In the genomic region with DNA sequence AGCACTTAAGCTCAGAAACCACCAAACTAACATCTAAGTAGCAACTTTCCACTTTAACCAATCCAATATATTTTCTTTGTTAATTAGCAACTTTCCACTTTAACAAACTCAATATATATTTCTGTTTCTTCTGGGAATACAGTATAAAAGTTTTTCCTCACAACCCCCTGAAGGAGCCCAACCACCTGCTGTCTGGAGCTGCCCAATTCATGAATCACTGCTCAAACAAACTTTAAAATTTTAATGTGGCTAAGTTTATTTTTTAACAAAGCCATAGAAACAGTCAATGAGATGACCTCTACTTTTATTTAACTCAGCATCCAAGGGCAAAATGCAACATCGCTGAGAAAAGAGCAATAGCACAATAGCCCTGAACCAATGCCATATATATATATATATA, we compare ENCODE assay signal across 26 cellular contexts.
"Had no signal": no experiment of that assay in that cellular context is flagged by ENCODE, and none has a peak within 500 bp of the region (broad histone marks: within the 10 kb centered on the region; RNA-seq: fewer than 3 reads in every experiment).

No MANE protein-coding gene starts in this region.

- H3K4me1 Mint-ChIP-seq: naive B cell; nephron; stimulated activated memory B cell treated with anti-CD40 and anti-IgM and Interleukin-4, amounts not matched to agents 10 μg/mL and 1 μg/mL and 100 μg/mL, for 72 hours had no signal

- H3K4me1 ChIP-seq: foreskin keratinocyte, gastroesophageal sphincter, heart left ventricle, left lung, spleen, testis, tibial artery had no signal

- H3K27ac Mint-ChIP-seq: effector memory CD8-positive, alpha-beta T cell; mesothelial cell of epicardium; nephron; neural progenitor cell; progenitor cell of endocrine pancreas; stimulated activated memory B cell treated with anti-CD40 and anti-IgM and Interleukin-4, amounts not matched to agents 10 μg/mL and 1 μg/mL and 100 μg/mL, for 72 hours; type B pancreatic cell had no signal

- H3K4me3 ChIP-seq: gastroesophageal sphincter, heart left ventricle, left lung, mucosa of descending colon, neural progenitor cell, skin epidermis, spleen, testis, tibial artery had no signal

- H3K9me3 Mint-ChIP-seq: effector memory CD8-positive, alpha-beta T cell; nephron had no signal

- H3K9me3 ChIP-seq: gastroesophageal sphincter, heart left ventricle, mucosa of descending colon, spleen, testis, tibial artery had no signal

- H3K27ac ChIP-seq: foreskin keratinocyte, gastroesophageal sphincter, heart left ventricle, left lung, neural progenitor cell, parathyroid adenoma, skin epidermis, spleen, testis, tibial artery had no signal

- H3K27me3 Mint-ChIP-seq: progenitor cell of endocrine pancreas; stimulated activated memory B cell treated with anti-CD40 and anti-IgM and Interleukin-4, amounts not matched to agents 10 μg/mL and 1 μg/mL and 100 μg/mL, for 72 hours had no signal

- H3K4me3 Mint-ChIP-seq: effector memory CD8-positive, alpha-beta T cell; mesothelial cell of epicardium; naive B cell; nephron; neural progenitor cell; stimulated activated memory B cell treated with anti-CD40 and anti-IgM and Interleukin-4, amounts not matched to agents 10 μg/mL and 1 μg/mL and 100 μg/mL, for 72 hours; type B pancreatic cell had no signal

- H3K36me3 Mint-ChIP-seq: naive B cell; neural progenitor cell; stimulated activated memory B cell treated with anti-CD40 and anti-IgM and Interleukin-4, amounts not matched to agents 10 μg/mL and 1 μg/mL and 100 μg/mL, for 72 hours; type B pancreatic cell had no signal

- H3K36me3 ChIP-seq: gastroesophageal sphincter, heart left ventricle, left lung, neural progenitor cell, spleen, tibial artery had no signal

- H3K27me3 ChIP-seq: gastroesophageal sphincter, heart left ventricle, left lung, neural progenitor cell, testis, tibial artery had no signal

- DNase-seq: cortex of kidney; effector memory CD8-positive, alpha-beta T cell; foreskin keratinocyte; heart left ventricle; hippocampal formation; left cardiac atrium; left lung; mesenchymal stem cell; mucosa of descending colon; naive B cell; right cardiac atrium; spleen; stimulated activated CD4-positive, alpha-beta T cell treated with anti-CD3 and anti-CD28 coated beads, Interleukin-4, amount 100 ng/mL, for 4 hours; stimulated activated naive CD8-positive, alpha-beta T cell treated with anti-CD3 and anti-CD28 coated beads, Interleukin-15, Interleukin-2, amounts not matched to agents 100 U/mL and 50 U/mL, for 24 hours; substantia nigra; testis; tibial artery had no signal
